ENCODE assay signal across 8 cellular contexts in the genomic region with DNA sequence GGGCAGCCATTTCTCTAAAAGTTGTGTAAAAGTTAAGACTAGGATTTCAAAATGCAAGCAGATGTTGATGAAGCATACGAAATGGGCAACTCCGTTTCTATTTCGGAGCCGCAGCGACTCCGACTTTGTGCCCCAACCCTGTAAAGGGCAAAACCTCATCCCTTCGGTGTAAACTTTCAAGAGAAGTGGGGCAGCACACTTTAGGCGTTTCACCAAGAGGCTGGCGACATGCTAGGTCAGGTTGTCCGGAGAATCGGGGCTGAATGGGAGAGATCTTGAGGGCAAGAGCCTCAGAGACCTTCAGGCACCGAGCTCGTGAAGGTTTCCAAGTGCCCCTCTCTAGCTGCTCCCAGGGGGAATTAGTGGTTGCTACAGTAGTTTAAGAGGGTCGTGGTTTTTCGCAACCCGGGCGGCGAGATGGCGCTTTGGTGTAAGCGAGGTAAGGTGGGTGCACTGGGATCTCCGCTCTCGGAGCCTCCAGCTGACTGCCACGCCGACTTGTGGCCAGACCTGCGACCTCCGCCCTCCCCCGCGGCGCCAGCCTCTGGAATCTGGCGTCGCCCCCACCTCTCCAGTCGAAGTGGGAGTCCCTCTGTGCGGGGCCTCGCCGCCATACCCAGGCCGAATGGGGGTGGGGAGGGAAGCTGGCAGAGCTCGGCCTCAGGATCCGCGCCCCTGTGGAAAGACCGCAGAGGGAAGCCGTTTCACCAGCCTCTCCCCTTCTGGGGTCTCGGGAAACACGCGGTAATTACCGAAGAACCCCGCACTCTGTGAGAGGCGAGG. TPM values are rescaled to one million over a fixed set of nuclear protein-coding genes. Genes with fewer than 3 reads are reported as not detected.
DNase-seq lines count a peak whose midpoint lies in the region; ATAC-seq and FAIRE-seq lines count a peak whose summit lies in the region.

No MANE protein-coding gene starts in this region.

- WGBS in trophoblast cell (ENCODE audit: extremely low coverage, insufficient coverage, insufficient read length): no CpG with 5 or more reads among the region's 47 CpGs

- peaks cover 12 to 19% of the 10 kb centered on the region in 2 experiments for H3K4me1 ChIP-seq in trophoblast cell (ENCODE audit: control insufficient read depth in 1 of 2, insufficient read depth in 2 of 2, low read length in 2 of 2)

- no peaks in the 10 kb centered on the region for H3K36me3 ChIP-seq in trophoblast cell (ENCODE audit: control insufficient read depth in 1 of 2, insufficient read depth in 2 of 2, low read length in 2 of 2)

- intact Hi-C loops in Right ventricle myocardium superior (cut with DNase I): loop anchor here (1.0 kb wide), 1 partner anchor 12 kb away; a partner anchor contains a TSS

- H3K9me3 Mint-ChIP-seq in activated naive CD4-positive, alpha-beta T cell treated with anti-CD3 and anti-CD28 coated beads, Interleukin-2, amount 50 U/mL, for 24 hours: no peaks in the 10 kb centered on the region

- H3K14ac ChIP-seq in trophoblast cell (ENCODE audit: low read length): peak overlapping the region; percentile 99

- H3K23ac ChIP-seq in trophoblast cell (ENCODE audit: low read length): peak overlapping the region; percentile 71

- H3K4ac ChIP-seq in trophoblast cell (ENCODE audit: low read depth, low read length): peak overlapping the region; percentile 98

- H3K4me1 Mint-ChIP-seq in activated naive CD4-positive, alpha-beta T cell treated with anti-CD3 and anti-CD28 coated beads, Interleukin-2, amount 50 U/mL, for 24 hours: peaks cover 41% of the 10 kb centered on the region

- H3K79me2 ChIP-seq in trophoblast cell (ENCODE audit: control insufficient read depth, insufficient read depth, low read length, poor library complexity): peaks cover 10% of the 10 kb centered on the region

- H3K9me3 ChIP-seq in trophoblast cell (ENCODE audit: insufficient read depth, low read depth, low read length): no peaks in the 10 kb centered on the region

- peak overlapping the region; percentile 99 for H4K12ac ChIP-seq in trophoblast cell (ENCODE audit: low read depth, low read length)

- H2BK5ac ChIP-seq in trophoblast cell (ENCODE audit: low read depth, low read length, poor library complexity): peak overlapping the region; percentile 100

- peaks cover 19% of the 10 kb centered on the region for H3K79me1 ChIP-seq in trophoblast cell (ENCODE audit: low read length)

- DNase-seq in Ammon's horn (ENCODE audit: low spot score) (peak; percentile 62), GM19239 (ENCODE audit: insufficient read length, low spot score) (no peak), RCC 7860 (ENCODE audit: low spot score) (peak; percentile 44), Right ventricle myocardium superior (peak; percentile 83), trophoblast cell (peak; percentile 30 to 48), foreskin melanocyte (no peak)

- H3K18ac ChIP-seq in trophoblast cell (ENCODE audit: low read length): peak overlapping the region; percentile 98

- H3K27ac Mint-ChIP-seq in activated naive CD4-positive, alpha-beta T cell treated with anti-CD3 and anti-CD28 coated beads, Interleukin-2, amount 50 U/mL, for 24 hours: peak overlapping the region; percentile 99

- H2BK120ac ChIP-seq in trophoblast cell (ENCODE audit: insufficient read depth, low read length, poor library complexity): peak overlapping the region; percentile 99

- peak overlapping the region; percentile 100 for H4K8ac ChIP-seq in trophoblast cell (ENCODE audit: low read depth, low read length)

- peak overlapping the region; percentile 99 for H2AK5ac ChIP-seq in trophoblast cell (ENCODE audit: low read length)

- H3K36me3 Mint-ChIP-seq in activated naive CD4-positive, alpha-beta T cell treated with anti-CD3 and anti-CD28 coated beads, Interleukin-2, amount 50 U/mL, for 24 hours: peaks cover 3% of the 10 kb centered on the region

- ATAC-seq in HG03457 (IDR thresholded peaks at IDR 0.05; ENCODE audit: unreplicated experiment) (peak; percentile 13), Right ventricle myocardium superior (ENCODE audit: poor library complexity) (peak; percentile 68)

- H3K27me3 ChIP-seq in trophoblast cell (ENCODE audit: insufficient read depth, low read length): no peaks in the 10 kb centered on the region

- H3K27ac ChIP-seq in trophoblast cell (ENCODE audit: low read depth, low read length): peak overlapping the region; percentile 99

- peak overlapping the region; percentile 98 for H3K4me3 Mint-ChIP-seq in activated naive CD4-positive, alpha-beta T cell treated with anti-CD3 and anti-CD28 coated beads, Interleukin-2, amount 50 U/mL, for 24 hours

- peak; percentile 80 for FAIRE-seq in GM19239 (lab: Jason Lieb, UNC)
- FAIRE-seq in RCC 7860 (lab: Jason Lieb, UNC): no peak

- H3K27me3 Mint-ChIP-seq in activated naive CD4-positive, alpha-beta T cell treated with anti-CD3 and anti-CD28 coated beads, Interleukin-2, amount 50 U/mL, for 24 hours: no peaks in the 10 kb centered on the region

- peak overlapping the region; percentile 94 for H3K9ac ChIP-seq in trophoblast cell (ENCODE audit: low read length)

- H3K4me3 ChIP-seq in trophoblast cell (ENCODE audit: low read depth, low read length): peak overlapping the region; percentile 94

- peak overlapping the region; percentile 93 for H3K4me2 ChIP-seq in trophoblast cell (ENCODE audit: low read length)

- no peak overlapping the region for H2BK12ac ChIP-seq in trophoblast cell (ENCODE audit: low read length)

- H2AFZ ChIP-seq in trophoblast cell (ENCODE audit: insufficient read depth, low read length, poor library complexity): peak overlapping the region; percentile 78

- peak overlapping the region; percentile 100 for H4K91ac ChIP-seq in trophoblast cell (ENCODE audit: low read depth, low read length)

RNA-seq across cellular contexts. Expression of a gene that starts 1.0 kb away (rescaled TPM):
- total RNA-seq in Right ventricle myocardium superior: 8.0 TPM
- polyA plus RNA-seq in trophoblast cell (2013): 4.2 and 4.3 TPM in 2 replicates

RNA-seq across cellular contexts. Expression of a gene that starts 12.4 kb away (rescaled TPM):
- 31.2 TPM for total RNA-seq in Right ventricle myocardium superior
- 108 and 114 TPM in 2 replicates for polyA plus RNA-seq in trophoblast cell (2013)

RNA-seq across cellular contexts. Expression of a gene that starts 25.2 kb away (rescaled TPM):
- total RNA-seq in Right ventricle myocardium superior: 8.0 TPM
- polyA plus RNA-seq in trophoblast cell (2013): 3.8 TPM in 2 replicates

RNA-seq across cellular contexts. Expression of a gene that starts 28.4 kb away (rescaled TPM):
- 201 TPM for total RNA-seq in Right ventricle myocardium superior
- 53.9 and 61.0 TPM in 2 replicates for polyA plus RNA-seq in trophoblast cell (2013)

Comparison
In these comparisons a context has a peak if more than half of its experiments do, and no peak if none do; other contexts are left out.
1. DNase-seq: peak in Ammon's horn (single experiment), RCC 7860 (single experiment), Right ventricle myocardium superior (single experiment) and trophoblast cell (2 of 2); none in GM19239 (single experiment) and foreskin melanocyte (single experiment).